ENCODE assay signal across 1 cellular context in genomic region chr6:28124350-28124970, GRCh38.
TF ChIP-seq lines count a peak whose summit lies in the region.

TSS of gene ZSCAN16 (plus strand) at chr6:28124609. CDS start at chr6:28125444, 835 bp downstream.

TF ChIP-seq in GM12878, 131 proteins besides CTCF, POLR2A, EP300 and RAD21 (continued from another document):
- TF ChIP-seq GABPA (IDR thresholded peaks at IDR 0.05; ENCODE audit: low read depth) (peak; percentile 89), CBFB (IDR thresholded peaks at IDR 0.05; ENCODE audit: low read depth) (peak; percentile 35; the same call in 1 of the 2 replicates)
- TF ChIP-seq, protein P1, sequence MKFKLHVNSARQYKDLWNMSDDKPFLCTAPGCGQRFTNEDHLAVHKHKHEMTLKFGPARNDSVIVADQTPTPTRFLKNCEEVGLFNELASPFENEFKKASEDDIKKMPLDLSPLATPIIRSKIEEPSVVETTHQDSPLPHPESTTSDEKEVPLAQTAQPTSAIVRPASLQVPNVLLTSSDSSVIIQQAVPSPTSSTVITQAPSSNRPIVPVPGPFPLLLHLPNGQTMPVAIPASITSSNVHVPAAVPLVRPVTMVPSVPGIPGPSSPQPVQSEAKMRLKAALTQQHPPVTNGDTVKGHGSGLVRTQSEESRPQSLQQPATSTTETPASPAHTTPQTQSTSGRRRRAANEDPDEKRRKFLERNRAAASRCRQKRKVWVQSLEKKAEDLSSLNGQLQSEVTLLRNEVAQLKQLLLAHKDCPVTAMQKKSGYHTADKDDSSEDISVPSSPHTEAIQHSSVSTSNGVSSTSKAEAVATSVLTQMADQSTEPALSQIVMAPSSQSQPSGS (IDR thresholded peaks at IDR 0.05; ENCODE audit: low read length), result 0 out of 2 replicates have a peak, but pooled peaks have one; percentile 31
